In genomic region chr16:2679902-2680301, GRCh38 we compare ENCODE assay signal across 2 cellular contexts.
A peak's percentile ranks its signal among the peaks of the same experiment; 100 is the strongest.
TF ChIP-seq lines count a peak whose summit lies in the region.

No MANE protein-coding gene starts in this region.

TF ChIP-seq in HEK293, 187 proteins besides CTCF, POLR2A, EP300 and RAD21:
- TF ChIP-seq KLF9 (tag by site-specific recombination; IDR thresholded peaks at IDR 0.05; ENCODE audit: low read depth): peak; percentile 45; the same call in 1 of the 2 replicates
- TF ChIP-seq ZNF341 (tag by site-specific recombination; IDR thresholded peaks at IDR 0.05; ENCODE audit: low read depth): peak; percentile 16; the same call in 1 of the 2 replicates
- peak; percentile 31; the same call in 1 of the 2 replicates for TF ChIP-seq ZBTB44 (tag by site-specific recombination; IDR thresholded peaks at IDR 0.05)
- TF ChIP-seq OSR2 (tag by site-specific recombination; IDR thresholded peaks at IDR 0.05): 0 out of 2 replicates have a peak, but pooled peaks have one; percentile 51
- TF ChIP-seq ZNF449 (tag by site-specific recombination; IDR thresholded peaks at IDR 0.05): peak; percentile 91
- TF ChIP-seq SP7 (tag by site-specific recombination; IDR thresholded peaks at IDR 0.05): peak; percentile 46; the same call in 1 of the 2 replicates

TF ChIP-seq in K562, 482 proteins besides CTCF, POLR2A, EP300 and RAD21:
- TF ChIP-seq TFAP4 (CRISPR knock-in tag; IDR thresholded peaks at IDR 0.05; ENCODE audit: borderline replicate concordance): peak; percentile 78; the same call in 1 of the 2 replicates
- TF ChIP-seq ZNF740 (CRISPR knock-in tag; IDR thresholded peaks at IDR 0.05): peak; percentile 68; the same call in 1 of the 2 replicates
- TF ChIP-seq ZNF740 (tag; IDR thresholded peaks at IDR 0.05): 0 out of 4 replicates have a peak, but pooled peaks of 1 of the 2 experiments have one; percentile 24
- peak; percentile 21 for TF ChIP-seq VEZF1 (CRISPR knock-in tag; IDR thresholded peaks at IDR 0.05)
- TF ChIP-seq ZNF592 (IDR thresholded peaks at IDR 0.05): 0 out of 2 replicates have a peak, but pooled peaks have one; percentile 1
